20 cellular contexts compared by ENCODE assay signal in the genomic region with DNA sequence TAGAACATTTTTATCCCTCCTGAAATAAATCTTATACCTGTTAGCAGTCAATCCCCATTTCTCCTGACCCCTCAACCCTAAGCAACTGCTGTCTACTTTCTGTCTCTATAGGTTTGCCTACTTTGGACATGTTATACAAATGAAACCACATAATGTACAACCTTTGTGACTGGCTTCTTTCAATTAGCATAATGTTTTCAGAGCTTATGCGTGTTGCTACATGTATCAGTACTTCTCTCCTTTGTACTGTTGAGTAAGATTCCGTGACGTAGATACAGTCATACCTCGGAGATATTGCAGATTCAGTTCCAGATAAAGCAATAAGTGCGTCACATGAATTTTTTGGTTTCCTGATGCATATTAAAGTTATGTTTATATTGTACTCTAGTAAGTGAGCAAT.
DNase-seq lines count a peak whose midpoint lies in the region; ATAC-seq and TF ChIP-seq lines count a peak whose summit lies in the region.
"Had no signal": no experiment of that assay in that cellular context is flagged by ENCODE, and none has a peak within 500 bp of the region (broad histone marks: within the 10 kb centered on the region; RNA-seq: fewer than 3 reads in every experiment).

No MANE protein-coding gene starts in this region.

- no peaks in the 10 kb centered on the region for H4K20me1 ChIP-seq in PC-9 (ENCODE audit: insufficient read depth)

- TF ChIP-seq CTCF in PC-9 (conservative IDR thresholded peaks at IDR 0.05), result no peak
- TF ChIP-seq CTCF in vagina (IDR thresholded peaks at IDR 0.05), result no peak
- no peak for TF ChIP-seq CTCF in heart right ventricle (IDR thresholded peaks at IDR 0.05)

- no peak overlapping the region for H3K4me3 Mint-ChIP-seq in activated CD4-positive, alpha-beta memory T cell treated with anti-CD3 and anti-CD28 coated beads for 36 hours
- H3K4me3 Mint-ChIP-seq in activated CD4-positive, alpha-beta memory T cell treated with anti-CD3 and anti-CD28 coated beads, Interleukin-2, amount 10 ng/mL, durations not matched to agents 7 days and 5 days, result no peak overlapping the region
- H3K4me3 Mint-ChIP-seq: activated naive CD8-positive, alpha-beta T cell; activated T-helper 1 cell treated with anti-CD3 and anti-CD28 coated beads, Interleukin-12 subunit alpha, Interleukin-12 subunit beta, Interleukin-2, Interleukin-4 antibody, amounts not matched to agents 30 ng/mL and 10 ng/mL and 1 ng/mL, durations not matched to agents 14 hours and 24 hours and 36 hours; CD4-positive, alpha-beta T cell; WTC11 had no signal

- peaks cover 46% of the 10 kb centered on the region for H3K4me1 ChIP-seq in PC-9 (replicated peaks; ENCODE audit: insufficient read depth)
- no peaks in the 10 kb centered on the region for H3K4me1 ChIP-seq in vagina
- H3K4me1 ChIP-seq in heart right ventricle, result no peaks in the 10 kb centered on the region
- H3K4me1 ChIP-seq: body of pancreas, psoas muscle, SJSA1 had no signal

- H3K4me1 Mint-ChIP-seq in activated CD4-positive, alpha-beta memory T cell treated with anti-CD3 and anti-CD28 coated beads for 36 hours (ENCODE audit: low read depth), result no peaks in the 10 kb centered on the region
- peaks cover 1% of the 10 kb centered on the region for H3K4me1 Mint-ChIP-seq in activated CD4-positive, alpha-beta memory T cell treated with anti-CD3 and anti-CD28 coated beads, Interleukin-2, amount 10 ng/mL, durations not matched to agents 7 days and 5 days
- H3K4me1 Mint-ChIP-seq: WTC11 had no signal

- peaks cover 2% of the 10 kb centered on the region for H3K36me3 Mint-ChIP-seq in activated CD4-positive, alpha-beta memory T cell treated with anti-CD3 and anti-CD28 coated beads for 36 hours
- no peaks in the 10 kb centered on the region for H3K36me3 Mint-ChIP-seq in activated CD4-positive, alpha-beta memory T cell treated with anti-CD3 and anti-CD28 coated beads, Interleukin-2, amount 10 ng/mL, durations not matched to agents 7 days and 5 days (ENCODE audit: low read depth)
- H3K36me3 Mint-ChIP-seq: activated naive CD8-positive, alpha-beta T cell had no signal

- H3K4me2 ChIP-seq in PC-9, result peak overlapping the region; percentile 54

- ATAC-seq in esophagus mucosa, result peak; percentile 87
- no peak for ATAC-seq in heart right ventricle
- ATAC-seq in Right ventricle myocardium inferior, result no peak
- ATAC-seq: body of pancreas, psoas muscle, WTC11 had no signal

- POLR2A ChIA-PET in activated CD4-positive, alpha-beta memory T cell treated with anti-CD3 and anti-CD28 coated beads for 36 hours (lab: Charles Lee), result interaction anchor here (0.6 kb wide), 1 partner anchor 286 kb away, joined by 3 read pairs; no protein-coding TSS in a partner anchor
- POLR2A ChIA-PET in activated CD4-positive, alpha-beta memory T cell treated with anti-CD3 and anti-CD28 coated beads, Interleukin-2, amount 10 ng/mL, durations not matched to agents 7 days and 5 days (lab: Charles Lee), result no interaction called here
- POLR2A ChIA-PET in PC-9 (lab: Charles Lee; ENCODE audit: unreplicated experiment), result interaction anchor here (0.6 kb wide), 1 partner anchor 1240 kb away, joined by 9 read pairs; no protein-coding TSS in a partner anchor

- H3K9me3 ChIP-seq in PC-9 (ENCODE audit: insufficient read depth, low read depth) (0 out of 2 replicates have a peak, but pooled peaks cover 4% of the 10 kb centered on the region), vagina (no peaks in the 10 kb centered on the region), heart right ventricle (peaks cover 0 to 15% (median 8%) of the 10 kb centered on the region in 11 donors)
- H3K9me3 ChIP-seq: body of pancreas, SJSA1 had no signal

- no peaks in the 10 kb centered on the region for H3K27me3 ChIP-seq in PC-9 (ENCODE audit: insufficient read depth, low read depth)
- no peaks in the 10 kb centered on the region for H3K27me3 ChIP-seq in vagina
- no peaks in the 10 kb centered on the region for H3K27me3 ChIP-seq in heart right ventricle
- H3K27me3 ChIP-seq: body of pancreas, SJSA1 had no signal

- H3K79me2 ChIP-seq in PC-9 (ENCODE audit: low read depth), result peaks cover 3% of the 10 kb centered on the region; the same call in 1 of the 2 replicates

- DNase-seq in activated CD4-positive, alpha-beta memory T cell treated with anti-CD3 and anti-CD28 coated beads for 36 hours, result no peak
- no peak for DNase-seq in activated CD4-positive, alpha-beta memory T cell treated with anti-CD3 and anti-CD28 coated beads, Interleukin-2, amount 10 ng/mL, durations not matched to agents 7 days and 5 days
- DNase-seq in PC-9 (no peak), vagina (ENCODE audit: extremely low spot score in 2 of 2) (no peak), heart right ventricle (no peak), AML-193 (lab: John Stamatoyannopoulos, UW) (no peak), Right ventricle myocardium inferior (ENCODE audit: missing footprints) (no peak)
- DNase-seq: body of pancreas; CD4-positive, alpha-beta T cell; NCI-H2081 treated with DMSO at 0.1 percent for 48 hours; NCI-H524; OCI-M1; psoas muscle; stimulated activated CD4-positive, alpha-beta T cell treated with anti-CD3 and anti-CD28 coated beads, Interleukin-4, amount 100 ng/mL, for 4 hours had no signal

- 82 to 94% methylated on average over 5 of the region's 5 CpGs for WGBS in heart right ventricle, 2 donors

- intact Hi-C loops in activated CD4-positive, alpha-beta memory T cell treated with anti-CD3 and anti-CD28 coated beads for 36 hours (cut with micrococcal nuclease), result no loop called here
- intact Hi-C loops in PC-9 (cut with micrococcal nuclease; ENCODE audit: unreplicated experiment) (no loop called here), vagina (cut with DNase I) (no loop called here), heart right ventricle (cut with DNase I) (no loop called here), Right ventricle myocardium inferior (cut with DNase I) (no loop called here)

- H2AFZ ChIP-seq in PC-9, result no peak overlapping the region

- peaks cover 3% of the 10 kb centered on the region for H3K27me3 Mint-ChIP-seq in activated CD4-positive, alpha-beta memory T cell treated with anti-CD3 and anti-CD28 coated beads for 36 hours
- no peaks in the 10 kb centered on the region for H3K27me3 Mint-ChIP-seq in activated CD4-positive, alpha-beta memory T cell treated with anti-CD3 and anti-CD28 coated beads, Interleukin-2, amount 10 ng/mL, durations not matched to agents 7 days and 5 days

- peaks cover 6% of the 10 kb centered on the region for H3K9me3 Mint-ChIP-seq in activated CD4-positive, alpha-beta memory T cell treated with anti-CD3 and anti-CD28 coated beads for 36 hours
- H3K9me3 Mint-ChIP-seq in activated CD4-positive, alpha-beta memory T cell treated with anti-CD3 and anti-CD28 coated beads, Interleukin-2, amount 10 ng/mL, durations not matched to agents 7 days and 5 days, result peaks cover 2% of the 10 kb centered on the region

- H3K4me3 ChIP-seq in PC-9 (no peak overlapping the region), vagina (no peak overlapping the region), heart right ventricle (no peak overlapping the region)
- H3K4me3 ChIP-seq: body of pancreas, coronary artery, psoas muscle, SJSA1 had no signal

- H3K36me3 ChIP-seq in PC-9 (ENCODE audit: low read depth) (no peaks in the 10 kb centered on the region), vagina (no peaks in the 10 kb centered on the region), heart right ventricle (no peaks in the 10 kb centered on the region)
- H3K36me3 ChIP-seq: SJSA1 had no signal

- no peak for TF ChIP-seq POLR2A in vagina (IDR thresholded peaks at IDR 0.05)

- CTCF ChIA-PET in activated CD4-positive, alpha-beta memory T cell treated with anti-CD3 and anti-CD28 coated beads for 36 hours (lab: Charles Lee), result no interaction called here
- CTCF ChIA-PET in activated CD4-positive, alpha-beta memory T cell treated with anti-CD3 and anti-CD28 coated beads, Interleukin-2, amount 10 ng/mL, durations not matched to agents 7 days and 5 days (lab: Charles Lee), result no interaction called here
- CTCF ChIA-PET in PC-9 (lab: Charles Lee), result no interaction called here

- H3F3A ChIP-seq in PC-9 (ENCODE audit: insufficient read depth, low read depth), result peaks cover 23% of the 10 kb centered on the region

- H3K27ac ChIP-seq in PC-9 (peak overlapping the region; percentile 72), vagina (peak overlapping the region; percentile 70), heart right ventricle (no peak overlapping the region)
- H3K27ac ChIP-seq: body of pancreas, coronary artery, psoas muscle, SJSA1 had no signal

- H3K9me2 ChIP-seq in PC-9 (ENCODE audit: insufficient read depth), result no peaks in the 10 kb centered on the region

- no TSS peak for BruUV-seq in PC-9 (replicated peaks; lab: Mats Ljungman, UMichigan)

- H3K27ac Mint-ChIP-seq in activated CD4-positive, alpha-beta memory T cell treated with anti-CD3 and anti-CD28 coated beads for 36 hours, result peak overlapping the region; percentile 30
- no peak overlapping the region for H3K27ac Mint-ChIP-seq in activated CD4-positive, alpha-beta memory T cell treated with anti-CD3 and anti-CD28 coated beads, Interleukin-2, amount 10 ng/mL, durations not matched to agents 7 days and 5 days
- H3K27ac Mint-ChIP-seq: activated naive CD8-positive, alpha-beta T cell; activated T-helper 1 cell treated with anti-CD3 and anti-CD28 coated beads, Interleukin-12 subunit alpha, Interleukin-12 subunit beta, Interleukin-2, Interleukin-4 antibody, amounts not matched to agents 30 ng/mL and 10 ng/mL and 1 ng/mL, durations not matched to agents 14 hours and 24 hours and 36 hours; CD4-positive, alpha-beta T cell; WTC11 had no signal

Comparison
In these comparisons a context has a peak if more than half of its experiments do, and no peak if none do; other contexts are left out.
1. H3K27ac ChIP-seq: peak in PC-9 (single experiment) and vagina (single experiment); none in heart right ventricle (0 of 10).